In genomic region chr19:18203408-18203862, GRCh38 we compare ENCODE assay signal across 8 cellular contexts. TPM values are rescaled to one million over a fixed set of nuclear protein-coding genes. Genes with fewer than 3 reads are reported as not detected.
DNase-seq lines count a peak whose midpoint lies in the region; ATAC-seq and TF ChIP-seq lines count a peak whose summit lies in the region.

No MANE protein-coding gene starts in this region.

- peak overlapping the region; percentile 82 for H2BK12ac ChIP-seq in neuronal stem cell (ENCODE audit: low read length)

- no peak overlapping the region for H4K8ac ChIP-seq in neuronal stem cell (ENCODE audit: low read depth, low read length)

- H2BK120ac ChIP-seq in neuronal stem cell (ENCODE audit: low read depth, low read length), result no peak overlapping the region

- H2AFZ ChIP-seq in neuronal stem cell (ENCODE audit: low read length), result peak overlapping the region; percentile 86

- no peaks in the 10 kb centered on the region for H3K9me3 Mint-ChIP-seq in activated B cell treated with CpG ODN at 0.5 μM for 24 hours

- H2AK5ac ChIP-seq in neuronal stem cell (ENCODE audit: low read depth, low read length), result peak overlapping the region; percentile 96

- H3K4me3 ChIP-seq in fibroblast of pulmonary artery (replicated peaks; ENCODE audit: low read depth, low read length) (peak overlapping the region; percentile 83), neuronal stem cell (ENCODE audit: low read length in 2 of 2) (peak overlapping the region; percentile 68 to 81)

- peaks cover 29% of the 10 kb centered on the region for H3K4me1 Mint-ChIP-seq in activated B cell treated with CpG ODN at 0.5 μM for 24 hours

- H3K27ac Mint-ChIP-seq in activated B cell treated with CpG ODN at 0.5 μM for 24 hours, result peak overlapping the region; percentile 70

- H3K4me1 ChIP-seq in neuronal stem cell (ENCODE audit: control insufficient read depth in 2 of 2, insufficient read depth in 1 of 2, low read depth in 1 of 2, low read length in 2 of 2), result peaks cover 15% of the 10 kb centered on the region in 2 donors

- peaks cover 0 to 2% of the 10 kb centered on the region in 2 donors for H3K9me3 ChIP-seq in neuronal stem cell (replicated peaks in 1 of 2; ENCODE audit: control insufficient read depth in 2 of 2, insufficient read depth in 1 of 2, low read depth in 1 of 2, low read length in 2 of 2)

- TF ChIP-seq CTCF in activated B cell treated with CpG ODN at 0.5 μM for 24 hours (IDR thresholded peaks at IDR 0.05), result no peak
- no peak for TF ChIP-seq CTCF in fibroblast of pulmonary artery (IDR thresholded peaks at IDR 0.05; ENCODE audit: low read length, missing control alignments)

- H3K27me3 Mint-ChIP-seq in activated B cell treated with CpG ODN at 0.5 μM for 24 hours, result peaks cover under 1% of the 10 kb centered on the region

- peak overlapping the region; percentile 91 for H3K4me2 ChIP-seq in neuronal stem cell (ENCODE audit: insufficient read depth, low read length, poor library complexity, severe bottlenecking)

- peaks cover 6% of the 10 kb centered on the region for H3K79me1 ChIP-seq in neuronal stem cell (ENCODE audit: low read depth, low read length)

- POLR2A ChIA-PET in activated B cell treated with CpG ODN at 0.5 μM for 24 hours (lab: Charles Lee), result interaction anchor here (0.5 to 6.0 kb wide), 21 partner anchors 10 to 717 kb away, joined by 3 to 112 read pairs (median 6); partner anchors contain the start of genes IFI30, JUND, LSM4 and MAST3

- ATAC-seq in HG02588 (IDR thresholded peaks at IDR 0.05; ENCODE audit: unreplicated experiment) (peak; percentile 1), activated B cell treated with CpG ODN at 0.5 μM for 24 hours (ENCODE audit: low read depth) (no peak), HG03139 (IDR thresholded peaks at IDR 0.05; ENCODE audit: unreplicated experiment) (no peak)

- no peak overlapping the region for H2BK5ac ChIP-seq in neuronal stem cell (ENCODE audit: low read length)

- no peak overlapping the region for H3K27ac ChIP-seq in neuronal stem cell (replicated peaks; ENCODE audit: low read length)

- H3K14ac ChIP-seq in neuronal stem cell (ENCODE audit: low read length), result peak overlapping the region; percentile 100

- peak overlapping the region; percentile 98 for H3K23ac ChIP-seq in neuronal stem cell (ENCODE audit: low read depth, low read length, poor library complexity)

- H2BK15ac ChIP-seq in neuronal stem cell (ENCODE audit: low read length), result peak overlapping the region; percentile 85

- no peak overlapping the region for H3K4ac ChIP-seq in neuronal stem cell (ENCODE audit: low read length)

- peaks cover 0 to 17% of the 10 kb centered on the region in 2 donors for H3K36me3 ChIP-seq in neuronal stem cell (replicated peaks in 1 of 2; ENCODE audit: control insufficient read depth in 2 of 2, insufficient read depth in 2 of 2, low read length in 2 of 2)

- H3K36me3 Mint-ChIP-seq in activated B cell treated with CpG ODN at 0.5 μM for 24 hours (ENCODE audit: low read depth), result peaks cover 14% of the 10 kb centered on the region

- peak overlapping the region; percentile 89 for H4K91ac ChIP-seq in neuronal stem cell (ENCODE audit: low read depth, low read length, poor library complexity)

- peak overlapping the region; percentile 88 for H3K4me3 Mint-ChIP-seq in activated B cell treated with CpG ODN at 0.5 μM for 24 hours

- H3K27me3 ChIP-seq in neuronal stem cell (ENCODE audit: control insufficient read depth in 3 of 3, insufficient read depth in 3 of 3, low read depth in 1 of 3, low read length in 3 of 3), result peaks cover 0 to 18% (median 6%) of the 10 kb centered on the region in 3 experiments

- WGBS in neuronal stem cell (ENCODE audit: extremely low coverage in 2 of 2, insufficient read length in 2 of 2, insufficient replicate concordance in 1 of 2), 2 donors, result no CpG with 5 or more reads among the region's 38 CpGs

- DNase-seq in COLO668 (lab: John Stamatoyannopoulos, UW; ENCODE audit: unreplicated experiment) (peak; percentile 73), activated B cell treated with CpG ODN at 0.5 μM for 24 hours (no peak), fibroblast of pulmonary artery (ENCODE audit: low read depth) (no peak), neuronal stem cell (ENCODE audit: low spot score) (no peak), COLO829 (ENCODE audit: low spot score) (no peak), DMS153 (lab: John Stamatoyannopoulos, UW) (no peak)

- H3K18ac ChIP-seq in neuronal stem cell (ENCODE audit: low read length), result peak overlapping the region; percentile 90

- H3K9ac ChIP-seq in neuronal stem cell (ENCODE audit: low read depth, low read length, poor library complexity), result peak overlapping the region; percentile 91

- intact Hi-C loops in activated B cell treated with CpG ODN at 0.5 μM for 24 hours (cut with micrococcal nuclease), result no loop called here

- CTCF ChIA-PET in activated B cell treated with CpG ODN at 0.5 μM for 24 hours (lab: Charles Lee), result interaction anchor here (1.1 to 2.7 kb wide), 6 partner anchors 12 to 185 kb away, joined by 3 to 12 read pairs (median 7); no protein-coding TSS in a partner anchor

RNA-seq across cellular contexts. Expression of gene RAB3A, which starts 0.4 kb away (rescaled TPM):
- 3.8 and 4.1 TPM in 2 replicates for total RNA-seq in activated B cell treated with CpG ODN at 0.5 μM for 24 hours
- 3.4 TPM for polyA plus RNA-seq in neuronal stem cell (2013, experiment 1 of 2)
- 4.3 TPM for polyA plus RNA-seq in neuronal stem cell (2013, experiment 2 of 2)

RNA-seq across cellular contexts. Expression of gene MPV17L2, which starts 10.4 kb away (rescaled TPM):
- 17.3 and 17.9 TPM in 2 replicates for total RNA-seq in activated B cell treated with CpG ODN at 0.5 μM for 24 hours
- 21.4 TPM for polyA plus RNA-seq in neuronal stem cell (2013, experiment 1 of 2)
- polyA plus RNA-seq in neuronal stem cell (2013, experiment 2 of 2), result 20.5 TPM

RNA-seq across cellular contexts. Expression of gene PDE4C, which starts 22.8 kb away (rescaled TPM):
- total RNA-seq in activated B cell treated with CpG ODN at 0.5 μM for 24 hours, result not detected in 2 replicates
- 0.14 TPM for polyA plus RNA-seq in neuronal stem cell (2013, experiment 1 of 2)
- 0.12 TPM for polyA plus RNA-seq in neuronal stem cell (2013, experiment 2 of 2)

RNA-seq across cellular contexts. Expression of gene IFI30, which starts 29.8 kb away (rescaled TPM):
- total RNA-seq in activated B cell treated with CpG ODN at 0.5 μM for 24 hours, result 251 and 255 TPM in 2 replicates
- 0.79 TPM for polyA plus RNA-seq in neuronal stem cell (2013, experiment 1 of 2)
- polyA plus RNA-seq in neuronal stem cell (2013, experiment 2 of 2), result 0.73 TPM

RNA-seq across cellular contexts. Expression of gene PIK3R2, which starts 50.5 kb away (rescaled TPM):
- 12.0 and 12.7 TPM in 2 replicates for total RNA-seq in activated B cell treated with CpG ODN at 0.5 μM for 24 hours
- 52.3 TPM for polyA plus RNA-seq in neuronal stem cell (2013, experiment 1 of 2)
- 51.8 TPM for polyA plus RNA-seq in neuronal stem cell (2013, experiment 2 of 2)
